Comparison of ENCODE assay signal across 17 cellular contexts in genomic region chr2:210955591-210955990, GRCh38.
DNase-seq lines count a peak whose midpoint lies in the region; ATAC-seq and TF ChIP-seq lines count a peak whose summit lies in the region.
"Had no signal": no experiment of that assay in that cellular context is flagged by ENCODE, and none has a peak within 500 bp of the region (broad histone marks: within the 10 kb centered on the region; RNA-seq: fewer than 3 reads in every experiment).

No MANE protein-coding gene starts in this region.

- peak; percentile 11 for DNase-seq in AG20443 (ENCODE audit: low spot score)
- DNase-seq in LHCN-M2 (ENCODE audit: low read depth) = peak; percentile 33
- peak; percentile 79 for DNase-seq in astrocyte of the spinal cord (ENCODE audit: low read depth, low spot score)
- DNase-seq in kidney epithelial cell (ENCODE audit: low read depth) = peak; percentile 52
- no peak for DNase-seq in COR-L47 (lab: John Stamatoyannopoulos, UW)
- no peak for DNase-seq in DMS153 (lab: John Stamatoyannopoulos, UW)
- DNase-seq: activated CD8-positive, alpha-beta memory T cell treated with anti-CD3 and anti-CD28 coated beads, Interleukin-2, amount 10 ng/mL, durations not matched to agents 7 days and 5 days; activated naive CD4-positive, alpha-beta T cell treated with anti-CD3 and anti-CD28 coated beads for 36 hours; DMS53; immature natural killer cell; KG1; NCI-H187; NCI-H774; SHP77 treated with DMSO at 0.1 percent for 48 hours had no signal

- H3K27me3 ChIP-seq in kidney epithelial cell (ENCODE audit: control insufficient read depth, insufficient read depth, low read length) = no peaks in the 10 kb centered on the region
- H3K27me3 ChIP-seq: tibial nerve had no signal

- TF ChIP-seq CTCF in astrocyte of the spinal cord (IDR thresholded peaks at IDR 0.05; ENCODE audit: low read depth, low read length) = no peak
- no peak for TF ChIP-seq CTCF in kidney epithelial cell (IDR thresholded peaks at IDR 0.05; ENCODE audit: insufficient read depth, low read length, poor library complexity, severe bottlenecking)

- in situ Hi-C loops in astrocyte of the spinal cord (cut with HindIII; ENCODE audit: low sequenced_read_pairs) = no loop called here

- no peaks in the 10 kb centered on the region for H3K36me3 ChIP-seq in kidney epithelial cell (ENCODE audit: control insufficient read depth, insufficient read depth, low read length)
- H3K36me3 ChIP-seq: tibial nerve had no signal

- H3K4me3 ChIP-seq in astrocyte of the spinal cord (ENCODE audit: low read depth, low read length) (no peak overlapping the region), kidney epithelial cell (ENCODE audit: low read depth, low read length) (no peak overlapping the region)
- H3K4me3 ChIP-seq: tibial nerve had no signal

- no peak for ATAC-seq in GM21528 (IDR thresholded peaks at IDR 0.05; ENCODE audit: low FRiP score, unreplicated experiment)
- ATAC-seq in HG03469 (IDR thresholded peaks at IDR 0.05; ENCODE audit: unreplicated experiment) = no peak
- ATAC-seq: activated CD8-positive, alpha-beta memory T cell treated with anti-CD3 and anti-CD28 coated beads, Interleukin-2, amount 10 ng/mL, durations not matched to agents 7 days and 5 days had no signal

Comparison
In these comparisons a context has a peak if more than half of its experiments do, and no peak if none do; other contexts are left out.
1. DNase-seq: peak in AG20443 (single experiment), LHCN-M2 (single experiment), astrocyte of the spinal cord (single experiment) and kidney epithelial cell (single experiment); none in COR-L47 (single experiment) and DMS153 (single experiment).